Comparison of ENCODE assay signal across 9 cellular contexts in genomic region chr1:68174173-68175113, GRCh38. TPM values are rescaled to one million over a fixed set of nuclear protein-coding genes. Genes with fewer than 3 reads are reported as not detected.
A peak's percentile ranks its signal among the peaks of the same experiment; 100 is the strongest.
DNase-seq lines count a peak whose midpoint lies in the region; ATAC-seq and TF ChIP-seq lines count a peak whose summit lies in the region.
"Had no signal": no experiment of that assay in that cellular context is flagged by ENCODE, and none has a peak within 500 bp of the region (broad histone marks: within the 10 kb centered on the region; RNA-seq: fewer than 3 reads in every experiment).

No MANE protein-coding gene starts in this region.

- no peaks in the 10 kb centered on the region; the same call in 1 of the 3 replicates for H3K9me3 Mint-ChIP-seq in GM23338

- H3K4me1 Mint-ChIP-seq in GM23338: peaks cover 4% of the 10 kb centered on the region

- H3K27ac ChIP-seq in GM23338 (ENCODE audit: low read depth) (no peak overlapping the region), SK-N-SH (ENCODE audit: low read depth in 2 of 2, low read length in 1 of 2) (peak overlapping the region; percentile 24 to 71), gastroesophageal sphincter (peak overlapping the region; percentile 82 to 88 (median 86))

- no peaks in the 10 kb centered on the region for H3K9me2 ChIP-seq in GM23338 (ENCODE audit: insufficient read depth)
- no peaks in the 10 kb centered on the region for H3K9me2 ChIP-seq in SK-N-SH

- H3F3A ChIP-seq in GM23338 (replicated peaks; ENCODE audit: low read depth) (no peaks in the 10 kb centered on the region), SK-N-SH (replicated peaks; ENCODE audit: insufficient read depth) (peaks cover 44% of the 10 kb centered on the region)

- no peak overlapping the region for H2AFZ ChIP-seq in GM23338
- no peak overlapping the region for H2AFZ ChIP-seq in SK-N-SH (ENCODE audit: low read depth)

- no peaks in the 10 kb centered on the region for H3K36me3 Mint-ChIP-seq in GM23338 (ENCODE audit: low read depth)

- CTCF ChIA-PET in SK-N-SH (lab: Yijun Ruan, JAX): interaction anchor here (0.6 to 1.8 kb wide), 7 partner anchors 11 to 177 kb away, joined by 3 to 5 read pairs (median 4); partner anchors contain the start of gene WLS

- H3K4me3 Mint-ChIP-seq in GM23338: no peak overlapping the region

- H3K79me2 ChIP-seq in GM23338 (replicated peaks; ENCODE audit: insufficient read depth) (no peaks in the 10 kb centered on the region), SK-N-SH (ENCODE audit: insufficient read depth) (peaks cover 19% of the 10 kb centered on the region)

- no peak overlapping the region for H3K9ac ChIP-seq in SK-N-SH

- POLR2A ChIA-PET in SK-N-SH (lab: Yijun Ruan, JAX): no interaction called here

- no peak for TF ChIP-seq CTCF in GM23338 (conservative IDR thresholded peaks at IDR 0.05; ENCODE audit: low read depth in 2 of 2)
- TF ChIP-seq CTCF in SK-N-SH (IDR thresholded peaks at IDR 0.05): no peak
- no peak for TF ChIP-seq CTCF in gastroesophageal sphincter (IDR thresholded peaks at IDR 0.05)

- H3K36me3 ChIP-seq in GM23338 (ENCODE audit: insufficient read depth) (no peaks in the 10 kb centered on the region), SK-N-SH (replicated peaks in 1 of 2; ENCODE audit: control insufficient read depth in 1 of 2, insufficient read depth in 2 of 2, low read length in 1 of 2) (peaks cover 0 to 3% of the 10 kb centered on the region in 2 experiments), gastroesophageal sphincter (no peaks in the 10 kb centered on the region)
- H3K36me3 ChIP-seq: HAP-1 had no signal

- H3K4me1 ChIP-seq in GM23338 (ENCODE audit: insufficient read depth): no peaks in the 10 kb centered on the region; the same call in 1 of the 2 replicates
- peaks cover 25 to 40% of the 10 kb centered on the region in 2 experiments for H3K4me1 ChIP-seq in SK-N-SH (ENCODE audit: control insufficient read depth in 1 of 2, insufficient read depth in 2 of 2, low read depth in 1 of 2, low read length in 1 of 2)
- peaks cover 44 to 75% (median 48%) of the 10 kb centered on the region in 3 donors for H3K4me1 ChIP-seq in gastroesophageal sphincter

- no peak overlapping the region; the same call in 1 of the 2 replicates for H3K27ac Mint-ChIP-seq in GM23338

- TF ChIP-seq RAD21 in SK-N-SH (IDR thresholded peaks at IDR 0.05; ENCODE audit: low read length): no peak

- H3K27me3 ChIP-seq in GM23338 (ENCODE audit: insufficient read depth) (no peaks in the 10 kb centered on the region), SK-N-SH (ENCODE audit: insufficient read depth) (no peaks in the 10 kb centered on the region), gastroesophageal sphincter (no peaks in the 10 kb centered on the region)

- H4K20me1 ChIP-seq in GM23338 (replicated peaks; ENCODE audit: insufficient read depth) (no peaks in the 10 kb centered on the region), SK-N-SH (ENCODE audit: insufficient read depth) (no peaks in the 10 kb centered on the region)

- H3K4me2 ChIP-seq in GM23338 (no peak overlapping the region), SK-N-SH (peak overlapping the region; percentile 59)

- ATAC-seq in GM23338: no peak; the same call in 1 of the 3 replicates
- ATAC-seq in gastroesophageal sphincter: peak; percentile 85
- ATAC-seq in HG02840 (IDR thresholded peaks at IDR 0.05; ENCODE audit: low FRiP score, unreplicated experiment): no peak
- no peak for ATAC-seq in GM21381 (IDR thresholded peaks at IDR 0.05; ENCODE audit: unreplicated experiment)
- no peak for ATAC-seq in HG03521 (IDR thresholded peaks at IDR 0.05; ENCODE audit: unreplicated experiment)

- WGBS in SK-N-SH (ENCODE audit: low lambda C conversion rate): 63% methylated on average over 10 of the region's 12 CpGs
- WGBS in gastroesophageal sphincter (ENCODE audit: low coverage in 1 of 2), 2 donors: 30 to 31% methylated on average over 9 to 12 of the region's 12 CpGs

- peak; percentile 20 to 88; a peak in 2 of 4 replicates for TF ChIP-seq EP300 in SK-N-SH (IDR thresholded peaks at IDR 0.05; ENCODE audit: borderline replicate concordance in 1 of 2, low read depth in 1 of 2, low read length in 1 of 2)
- no peak for TF ChIP-seq EP300 in gastroesophageal sphincter (IDR thresholded peaks at IDR 0.05)

- TF ChIP-seq POLR2A in gastroesophageal sphincter (IDR thresholded peaks at IDR 0.05): no peak

- no peak overlapping the region for H3K4me3 ChIP-seq in GM23338
- H3K4me3 ChIP-seq in SK-N-SH (ENCODE audit: low read depth in 2 of 2, low read length in 1 of 2): 0 out of 4 replicates have a peak overlapping the region, but pooled peaks of 1 of the 2 experiments have one; percentile 14
- peak overlapping the region; percentile 10 to 30 for H3K4me3 ChIP-seq in gastroesophageal sphincter
- H3K4me3 ChIP-seq: HAP-1 had no signal

- H3K27me3 Mint-ChIP-seq in GM23338 (ENCODE audit: insufficient read depth, low read depth, poor library complexity): no peaks in the 10 kb centered on the region

- DNase-seq in GM23338 (ENCODE audit: low spot score) (peak; percentile 17), SK-N-SH (peak; percentile 19), putamen (ENCODE audit: low spot score) (peak; percentile 32), medulla oblongata (ENCODE audit: extremely low spot score) (no peak)

- no peaks in the 10 kb centered on the region for H3K9me3 ChIP-seq in SK-N-SH
- no peaks in the 10 kb centered on the region for H3K9me3 ChIP-seq in gastroesophageal sphincter
- H3K9me3 ChIP-seq: HAP-1 had no signal

TF ChIP-seq in GM23338, 12 proteins besides CTCF, POLR2A, EP300 and RAD21 (continues in another document):
- TF ChIP-seq STAT1 (IDR thresholded peaks at IDR 0.05; ENCODE audit: unreplicated experiment) (no peak), CREB1 (CRISPR knock-in tag; IDR thresholded peaks at IDR 0.05; ENCODE audit: low read depth) (no peak), ETS1 (IDR thresholded peaks at IDR 0.05) (no peak), NANOG (IDR thresholded peaks at IDR 0.05; ENCODE audit: borderline replicate concordance) (no peak), EZH2phosphoT487 (IDR thresholded peaks at IDR 0.05; ENCODE audit: unreplicated experiment) (no peak)

TF ChIP-seq in SK-N-SH, 30 proteins besides CTCF, POLR2A, EP300 and RAD21 (continues in another document):
- TF ChIP-seq REST (IDR thresholded peaks at IDR 0.05; ENCODE audit: low read depth, low read length): 0 out of 2 replicates have a peak, but pooled peaks have one; percentile 53
- peak; percentile 98 for TF ChIP-seq TCF12 (IDR thresholded peaks at IDR 0.05)
- TF ChIP-seq TAF1 (IDR thresholded peaks at IDR 0.05; ENCODE audit: borderline replicate concordance, low read depth, low read length): 0 out of 2 replicates have a peak, but pooled peaks have one; percentile 44
- no peak for TF ChIP-seq EZH2phosphoT487 (IDR thresholded peaks at IDR 0.05; ENCODE audit: borderline replicate concordance, low read depth)
- peak; percentile 92 for TF ChIP-seq FOSL2 (IDR thresholded peaks at IDR 0.05; ENCODE audit: borderline replicate concordance, low read depth)
- TF ChIP-seq RXRA (IDR thresholded peaks at IDR 0.05; ENCODE audit: borderline replicate concordance, low read depth): peak; percentile 63; the same call in 1 of the 2 replicates
- TF ChIP-seq MEF2A (IDR thresholded peaks at IDR 0.05; ENCODE audit: borderline replicate concordance, low read depth): peak; percentile 48; the same call in 1 of the 2 replicates
- TF ChIP-seq RCOR1 (IDR thresholded peaks at IDR 0.05; ENCODE audit: low read length): no peak
- TF ChIP-seq PBX3 (IDR thresholded peaks at IDR 0.05): peak; percentile 96
- TF ChIP-seq ELF1 (IDR thresholded peaks at IDR 0.05): no peak
- no peak for TF ChIP-seq RFX5 (IDR thresholded peaks at IDR 0.05; ENCODE audit: low read length)
- peak; percentile 94 for TF ChIP-seq JUND (IDR thresholded peaks at IDR 0.05)

RNA-seq across cellular contexts. Expression of gene WLS, which starts 57.9 kb away (rescaled TPM):
- total RNA-seq in GM23338 (2014; rRNA removed; shearing (Covaris generic)): 1.2 and 2.7 TPM in 2 replicates
- polyA plus RNA-seq in GM23338 (2016; fragmentation: Nextera tagmentation; extraction: Ambion mirVana) (0.73 and 0.87 TPM in 2 replicates), SK-N-SH (2012; rRNA removed) (69.0 and 73.7 TPM in 2 replicates)
- polyA plus RNA-seq in SK-N-SH (2012; cell fraction: cytosol; rRNA removed): 64.1 and 77.6 TPM in 2 replicates
- 59.8 and 94.2 TPM in 2 replicates for polyA plus RNA-seq in SK-N-SH (2012; cell fraction: nucleus; rRNA removed)
- total RNA-seq in gastroesophageal sphincter: 100 to 1,000 TPM; 120 to 280 (median 263) TPM

Comparison
In these comparisons a context has a peak if more than half of its experiments do, and no peak if none do; other contexts are left out.
1. RNA of gene WLS, which starts 57.9 kb away (total RNA-seq): 120 to 280 TPM in gastroesophageal sphincter; 1.2 to 2.7 TPM in GM23338; every median in the first group is over 10 times any median in the second.